Comparison of ENCODE assay signal across 8 cellular contexts in genomic region chr5:141703133-141703561, GRCh38. TPM values are rescaled to one million over a fixed set of nuclear protein-coding genes. Genes with fewer than 3 reads are reported as not detected.
DNase-seq lines count a peak whose midpoint lies in the region; FAIRE-seq and TF ChIP-seq lines count a peak whose summit lies in the region.

No MANE protein-coding gene starts in this region.

- TF ChIP-seq POLR2A in sigmoid colon (IDR thresholded peaks at IDR 0.05): no peak

- H3K27ac ChIP-seq in VCaP (peak overlapping the region; percentile 89), sigmoid colon (no peak overlapping the region), small intestine (ENCODE audit: low read depth in 1 of 2, low read length in 1 of 2) (no peak overlapping the region)

- TF ChIP-seq EP300 in sigmoid colon (IDR thresholded peaks at IDR 0.05): no peak

- H3K36me3 ChIP-seq in sigmoid colon (no peaks in the 10 kb centered on the region), small intestine (ENCODE audit: control insufficient read depth in 2 of 2, insufficient read depth in 2 of 2, low read length in 2 of 2) (no peaks in the 10 kb centered on the region)

- DNase-seq in DMS53 (lab: John Stamatoyannopoulos, UW): peak; percentile 66
- DNase-seq in DMS53 treated with DMSO at 0.1 percent for 48 hours (lab: John Stamatoyannopoulos, UW; ENCODE audit: unreplicated experiment): no peak
- DNase-seq in fibroblast of villous mesenchyme (ENCODE audit: low read depth): no peak
- no peak for DNase-seq in sigmoid colon
- no peak for DNase-seq in globus pallidus (ENCODE audit: low spot score)
- no peak for DNase-seq in small intestine
- no peak for DNase-seq in NCI-H82 treated with DMSO at 0.1 percent for 48 hours (lab: John Stamatoyannopoulos, UW; ENCODE audit: unreplicated experiment)

- H3K4me3 ChIP-seq in fibroblast of villous mesenchyme (ENCODE audit: low read depth, low read length) (peak overlapping the region; percentile 56), sigmoid colon (peak overlapping the region in 3 of 4 donors; percentile 43 to 53 (median 49)), small intestine (ENCODE audit: low read depth in 1 of 2, low read length in 2 of 2) (no peak overlapping the region)

- H3K27me3 ChIP-seq in sigmoid colon: peaks cover 22 to 70% (median 51%) of the 10 kb centered on the region in 3 donors
- H3K27me3 ChIP-seq in small intestine (ENCODE audit: control insufficient read depth in 2 of 2, insufficient read depth in 2 of 2, low read length in 2 of 2): peaks cover 0 to 14% of the 10 kb centered on the region in 2 donors

- FAIRE-seq in small intestine (lab: Jason Lieb, UNC): no peak

- intact Hi-C loops in sigmoid colon (cut with DNase I): no loop called here

- TF ChIP-seq CTCF in VCaP (conservative IDR thresholded peaks at IDR 0.05) (no peak), fibroblast of villous mesenchyme (IDR thresholded peaks at IDR 0.05; ENCODE audit: insufficient read depth, low read depth, low read length) (no peak), sigmoid colon (IDR thresholded peaks at IDR 0.05) (no peak)

- H3K4me1 ChIP-seq in sigmoid colon: peaks cover 0 to 20% (median 19%) of the 10 kb centered on the region in 4 donors
- no peaks in the 10 kb centered on the region for H3K4me1 ChIP-seq in small intestine (ENCODE audit: control insufficient read depth in 2 of 2, insufficient read depth in 1 of 2, low read depth in 1 of 2, low read length in 1 of 2)

- WGBS in sigmoid colon, 2 donors: 26 to 27% methylated on average over 16 of the region's 16 CpGs
- 16 to 19% (median 17%) methylated on average over 16 of the region's 16 CpGs for WGBS in small intestine, 3 donors

- H3K9me3 ChIP-seq in sigmoid colon: no peaks in the 10 kb centered on the region
- H3K9me3 ChIP-seq in small intestine (ENCODE audit: control insufficient read depth, low read depth): no peaks in the 10 kb centered on the region

RNA-seq across cellular contexts. Expression of gene ARAP3, which starts 21.1 kb away (rescaled TPM):
- total RNA-seq in fibroblast of villous mesenchyme: 5.6 and 7.7 TPM in 2 replicates
- total RNA-seq in sigmoid colon: 1 to 10 TPM; 3.3 to 7.8 (median 3.8) TPM
- 1 to 10 TPM; 1.2 to 7.0 (median 2.4) TPM for polyA plus RNA-seq in sigmoid colon
- polyA plus RNA-seq in small intestine: 1 to 10 TPM in 2 of 3 donors, under 1 TPM in 1; 0.45 to 7.7 (median 1.6) TPM

RNA-seq across cellular contexts. Expression of gene FCHSD1, which starts 51.9 kb away (rescaled TPM):
- total RNA-seq in fibroblast of villous mesenchyme: 24.2 and 25.8 TPM in 2 replicates
- 10 to 100 TPM; 12.1 to 31.3 (median 20.3) TPM for total RNA-seq in sigmoid colon
- polyA plus RNA-seq in sigmoid colon: 10 to 100 TPM in 1 of 3 donors, 1 to 10 TPM in 2; 3.0 to 22.6 (median 4.4) TPM
- 10 to 100 TPM in 2 of 3 donors, 1 to 10 TPM in 1; 8.3 to 14.8 (median 12.4) TPM for polyA plus RNA-seq in small intestine

Comparison
In these comparisons a context has a peak if more than half of its experiments do, and no peak if none do; other contexts are left out.
1. H3K4me3 ChIP-seq: peak in fibroblast of villous mesenchyme (single experiment) and sigmoid colon (3 of 4); none in small intestine (0 of 2).